Comparison of ENCODE assay signal across 7 cellular contexts in the genomic region with DNA sequence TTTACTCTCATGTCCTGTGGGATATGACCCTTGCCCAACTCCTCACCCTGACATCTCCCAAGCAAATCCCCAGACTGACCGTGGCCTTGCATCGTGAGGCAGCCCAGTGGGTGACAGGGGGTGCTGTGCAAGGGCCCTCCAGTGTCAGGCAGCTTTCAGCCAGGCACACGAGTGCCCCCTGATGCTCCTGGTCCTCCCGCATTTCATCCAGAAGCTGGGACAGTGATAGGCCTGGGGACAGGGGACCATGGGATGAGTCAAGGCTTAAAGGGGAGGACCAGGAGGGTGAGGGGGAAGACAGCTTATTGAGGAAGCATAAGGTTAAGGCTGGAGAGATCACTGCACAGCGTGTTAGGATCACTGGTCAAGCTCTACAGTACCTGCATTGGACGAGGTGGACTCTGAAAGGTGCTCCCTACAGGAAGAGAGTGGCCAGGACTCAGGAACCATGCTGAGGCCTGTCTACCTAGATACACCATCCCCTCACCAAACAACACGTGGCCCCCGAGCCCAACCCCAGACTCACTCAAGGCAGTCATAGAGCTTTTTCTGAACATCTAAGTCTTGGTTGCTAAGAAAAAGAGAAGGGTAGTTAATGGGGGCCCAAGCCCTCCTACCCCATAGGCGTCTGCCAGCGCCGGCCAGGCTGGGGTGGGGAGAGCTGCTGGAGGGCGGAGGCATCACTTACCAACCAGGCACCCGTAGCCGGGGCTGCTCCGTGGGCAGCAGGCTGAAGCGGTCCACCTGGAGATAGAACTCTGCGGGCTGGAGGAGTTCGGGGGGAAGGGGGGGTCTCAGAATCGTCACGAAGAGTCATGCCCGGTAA. TPM values are rescaled to one million over a fixed set of nuclear protein-coding genes. Genes with fewer than 3 reads are reported as not detected.
A peak's percentile ranks its signal among the peaks of the same experiment; 100 is the strongest.
DNase-seq lines count a peak whose midpoint lies in the region; ATAC-seq and TF ChIP-seq lines count a peak whose summit lies in the region.

No MANE protein-coding gene starts in this region.

- no peaks in the 10 kb centered on the region for H3K9me3 Mint-ChIP-seq in activated B cell treated with CpG ODN at 0.5 μM for 24 hours
- H3K9me3 Mint-ChIP-seq in stimulated activated effector memory CD8-positive, alpha-beta T cell treated with anti-CD3 and anti-CD28 coated beads, Interleukin-12 subunit alpha, Interleukin-12 subunit beta, amount 100 ng/mL, for 72 hours: no peaks in the 10 kb centered on the region

- no peak for ATAC-seq in activated B cell treated with CpG ODN at 0.5 μM for 24 hours (ENCODE audit: low read depth)
- no peak for ATAC-seq in stimulated activated effector memory CD8-positive, alpha-beta T cell treated with anti-CD3 and anti-CD28 coated beads, Interleukin-12 subunit alpha, Interleukin-12 subunit beta, amount 100 ng/mL, for 72 hours

- H3K27me3 Mint-ChIP-seq in activated B cell treated with CpG ODN at 0.5 μM for 24 hours: no peaks in the 10 kb centered on the region

- POLR2A ChIA-PET in activated B cell treated with CpG ODN at 0.5 μM for 24 hours (lab: Charles Lee): interaction anchor here (0.8 to 3.6 kb wide), 9 partner anchors 8 to 175 kb away, joined by 3 to 32 read pairs (median 8); a partner anchor contains a TSS

- intact Hi-C loops in activated B cell treated with CpG ODN at 0.5 μM for 24 hours (cut with micrococcal nuclease): no loop called here

- H3K27ac Mint-ChIP-seq in activated B cell treated with CpG ODN at 0.5 μM for 24 hours: peak overlapping the region; percentile 74
- peak overlapping the region; percentile 89 for H3K27ac Mint-ChIP-seq in stimulated activated effector memory CD8-positive, alpha-beta T cell treated with anti-CD3 and anti-CD28 coated beads, Interleukin-12 subunit alpha, Interleukin-12 subunit beta, amount 100 ng/mL, for 72 hours

- in situ Hi-C loops in GM13976 (cut with MboI; ENCODE audit: low sequenced_read_pairs, unreplicated experiment): no loop called here

- peak overlapping the region; percentile 95 for H3K4me3 ChIP-seq in HL-60 (replicated peaks; ENCODE audit: insufficient read depth, low read length)
- H3K4me3 ChIP-seq in iPS-11a (ENCODE audit: low read depth, low read length): peak overlapping the region; percentile 93

- H3K4me3 Mint-ChIP-seq in activated B cell treated with CpG ODN at 0.5 μM for 24 hours: peak overlapping the region; percentile 94
- peak overlapping the region; percentile 90 for H3K4me3 Mint-ChIP-seq in stimulated activated effector memory CD8-positive, alpha-beta T cell treated with anti-CD3 and anti-CD28 coated beads, Interleukin-12 subunit alpha, Interleukin-12 subunit beta, amount 100 ng/mL, for 72 hours

- DNase-seq in HL-60 (ENCODE audit: low read depth in 1 of 2, low spot score in 1 of 2) (peak in 1 of 2 experiments; percentile 30), activated B cell treated with CpG ODN at 0.5 μM for 24 hours (no peak), H4 (ENCODE audit: low spot score) (no peak), MV-4-11 (lab: John Stamatoyannopoulos, UW) (no peak), GM13976 (ENCODE audit: low spot score) (no peak)
- peak in 1 of 2 donors; percentile 55 for DNase-seq in stimulated activated effector memory CD8-positive, alpha-beta T cell treated with anti-CD3 and anti-CD28 coated beads, Interleukin-12 subunit alpha, Interleukin-12 subunit beta, amount 100 ng/mL, for 72 hours (ENCODE audit: low spot score in 2 of 2)

- peaks cover 24% of the 10 kb centered on the region for H3K4me1 Mint-ChIP-seq in activated B cell treated with CpG ODN at 0.5 μM for 24 hours
- H3K4me1 Mint-ChIP-seq in stimulated activated effector memory CD8-positive, alpha-beta T cell treated with anti-CD3 and anti-CD28 coated beads, Interleukin-12 subunit alpha, Interleukin-12 subunit beta, amount 100 ng/mL, for 72 hours: peaks cover 40% of the 10 kb centered on the region

- peak overlapping the region; percentile 84 for H3K27ac ChIP-seq in HL-60 (replicated peaks)

- no peaks in the 10 kb centered on the region for H3K27me3 ChIP-seq in HL-60 (ENCODE audit: insufficient read depth, poor library complexity, severe bottlenecking)

- H3K36me3 Mint-ChIP-seq in activated B cell treated with CpG ODN at 0.5 μM for 24 hours (ENCODE audit: low read depth): peaks cover 42% of the 10 kb centered on the region
- H3K36me3 Mint-ChIP-seq in stimulated activated effector memory CD8-positive, alpha-beta T cell treated with anti-CD3 and anti-CD28 coated beads, Interleukin-12 subunit alpha, Interleukin-12 subunit beta, amount 100 ng/mL, for 72 hours: peaks cover 61% of the 10 kb centered on the region

- CTCF ChIA-PET in activated B cell treated with CpG ODN at 0.5 μM for 24 hours (lab: Charles Lee): interaction anchor here (1.3 to 2.3 kb wide), 3 partner anchors 14 to 137 kb away, joined by 3 to 8 read pairs (median 8); a partner anchor contains a TSS

- TF ChIP-seq CTCF in HL-60 (IDR thresholded peaks at IDR 0.05; ENCODE audit: insufficient read depth, low read length) (no peak), activated B cell treated with CpG ODN at 0.5 μM for 24 hours (IDR thresholded peaks at IDR 0.05) (no peak), GM13976 (IDR thresholded peaks at IDR 0.05; ENCODE audit: borderline replicate concordance, control extremely low read depth, extremely low read depth, insufficient read depth, missing control alignments) (no peak)

RNA-seq across cellular contexts. Expression of a gene that starts 1.0 kb away (rescaled TPM):
- total RNA-seq in activated B cell treated with CpG ODN at 0.5 μM for 24 hours: 38.2 and 41.4 TPM in 2 replicates
- total RNA-seq in H4 (2014; rRNA removed; shearing (Covaris generic)): 29.1 and 45.6 TPM in 2 replicates

RNA-seq across cellular contexts. Expression of a gene that starts 1.7 kb away (rescaled TPM):
- total RNA-seq in activated B cell treated with CpG ODN at 0.5 μM for 24 hours: 5.9 and 6.0 TPM in 2 replicates
- not detected in 2 replicates for total RNA-seq in H4 (2014; rRNA removed; shearing (Covaris generic))

RNA-seq across cellular contexts. Expression of a gene that starts 7.5 kb away (rescaled TPM):
- total RNA-seq in activated B cell treated with CpG ODN at 0.5 μM for 24 hours: 8.9 and 9.5 TPM in 2 replicates
- 5.6 and 6.6 TPM in 2 replicates for total RNA-seq in H4 (2014; rRNA removed; shearing (Covaris generic))

RNA-seq across cellular contexts. Expression of a gene that starts 7.6 kb away (rescaled TPM):
- total RNA-seq in activated B cell treated with CpG ODN at 0.5 μM for 24 hours: 2.4 and 4.6 TPM in 2 replicates
- not detected in 2 replicates for total RNA-seq in H4 (2014; rRNA removed; shearing (Covaris generic))

RNA-seq across cellular contexts. Expression of a gene that starts 14.1 kb away (rescaled TPM):
- 138 and 151 TPM in 2 replicates for total RNA-seq in activated B cell treated with CpG ODN at 0.5 μM for 24 hours
- 0.17 and 0.18 TPM in 2 replicates for total RNA-seq in H4 (2014; rRNA removed; shearing (Covaris generic))
